Comparison of ENCODE assay signal across 37 cellular contexts in the genomic region with DNA sequence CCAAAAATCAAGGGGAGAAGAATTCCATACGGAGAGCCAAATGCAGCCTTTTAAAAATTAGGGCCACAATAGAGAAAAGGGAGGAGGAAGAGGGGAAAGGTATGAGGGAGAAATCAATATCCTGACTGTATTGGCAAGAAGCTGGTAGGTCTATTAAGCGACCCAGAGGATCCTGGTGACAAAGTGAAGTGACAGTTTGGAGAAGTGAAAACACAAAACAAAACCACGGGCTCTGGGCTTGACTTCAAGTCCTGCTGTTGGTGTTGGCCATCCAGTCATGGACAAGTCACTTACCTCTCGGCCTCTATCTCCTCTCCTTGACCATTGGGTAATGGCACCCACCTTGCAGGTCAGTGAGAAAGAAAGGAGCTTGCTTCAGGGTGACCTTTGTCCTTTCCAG. TPM values are rescaled to one million over a fixed set of nuclear protein-coding genes. Genes with fewer than 3 reads are reported as not detected.
"Had no signal": no experiment of that assay in that cellular context is flagged by ENCODE, and none has a peak within 500 bp of the region (broad histone marks: within the 10 kb centered on the region; RNA-seq: fewer than 3 reads in every experiment).

No MANE protein-coding gene starts in this region.

- FAIRE-seq: endometrium, endothelial cell of umbilical vein had no signal

- H3K27ac ChIP-seq: adrenal gland, body of pancreas, colonic mucosa, epithelial cell of prostate, esophagus squamous epithelium had no signal

- H3K4me1 ChIP-seq: adrenal gland, body of pancreas, colonic mucosa had no signal

- H3K27me3 ChIP-seq: colonic mucosa had no signal

- H3K4me3 ChIP-seq: adrenal gland, body of pancreas, colonic mucosa, esophagus squamous epithelium, gastroesophageal sphincter, heart right ventricle had no signal

- DNase-seq: activated CD4-positive, alpha-beta memory T cell treated with anti-CD3 and anti-CD28 coated beads for 36 hours; activated CD4-positive, alpha-beta T cell treated with anti-CD3 and anti-CD28 coated beads for 36 hours; activated CD4-positive, alpha-beta T cell treated with anti-CD3 and anti-CD28 coated beads, Interleukin-2, amount 10 ng/mL, durations not matched to agents 24 days and 14 days; activated CD4-positive, CD25-positive, alpha-beta regulatory T cell; activated CD4-positive, CD25-positive, alpha-beta regulatory T cell treated with anti-CD3 and anti-CD28 coated beads, Interleukin-2, amount 50 U/mL, for 72 hours; activated CD8-positive, alpha-beta memory T cell treated with anti-CD3 and anti-CD28 coated beads, Interleukin-2, amount 10 ng/mL, durations not matched to agents 7 days and 5 days; activated CD8-positive, alpha-beta memory T cell treated with anti-CD3 and anti-CD28 coated beads, Interleukin-2, amount 50 U/mL, for 4 hours; activated CD8-positive, alpha-beta T cell treated with anti-CD3 and anti-CD28 coated beads, Interleukin-2, amount 10 ng/mL, durations not matched to agents 7 days and 5 days; activated naive CD4-positive, alpha-beta T cell treated with anti-CD3 and anti-CD28 coated beads for 36 hours; activated naive CD8-positive, alpha-beta T cell treated with anti-CD3 and anti-CD28 coated beads for 36 hours; activated naive CD8-positive, alpha-beta T cell treated with anti-CD3 and anti-CD28 coated beads, Interleukin-2, amount 50 U/mL, for 24 hours; activated T-cell treated with anti-CD3 and anti-CD28 coated beads, Interleukin-2, amount 50 U/mL, for 1 hour; activated T-cell treated with anti-CD3 and anti-CD28 coated beads, Interleukin-2, amount 50 U/mL, for 48 hours; adrenal gland; amygdala; aorta; body of pancreas; central memory CD4-positive, alpha-beta T cell; cerebellar nuclear complex; colonic mucosa; effector CD8-positive, alpha-beta T cell; esophagus squamous epithelium; foreskin melanocyte; heart right ventricle; T-helper 17 cell; T1000 had no signal

- H3K9me3 ChIP-seq: adrenal gland, body of pancreas, colonic mucosa, esophagus squamous epithelium, gastroesophageal sphincter, heart right ventricle had no signal

- ATAC-seq: activated CD4-positive, alpha-beta T cell treated with anti-CD3 and anti-CD28 coated beads for 36 hours; activated CD8-positive, alpha-beta memory T cell treated with anti-CD3 and anti-CD28 coated beads, Interleukin-2, amount 10 ng/mL, durations not matched to agents 7 days and 5 days; activated CD8-positive, alpha-beta T cell treated with anti-CD3 and anti-CD28 coated beads, Interleukin-2, amount 10 ng/mL, durations not matched to agents 7 days and 5 days; activated naive CD8-positive, alpha-beta T cell treated with anti-CD3 and anti-CD28 coated beads, Interleukin-2, amount 50 U/mL, for 24 hours; body of pancreas; gastroesophageal sphincter; T-helper 17 cell had no signal

- H3K36me3 ChIP-seq: adrenal gland, colonic mucosa, esophagus squamous epithelium, gastroesophageal sphincter, heart right ventricle had no signal

RNA-seq across cellular contexts. Expression of gene KCNA5, which starts 47.0 kb away (rescaled TPM):
- total RNA-seq: activated CD4-positive, alpha-beta memory T cell treated with anti-CD3 and anti-CD28 coated beads for 36 hours; activated CD4-positive, alpha-beta T cell treated with anti-CD3 and anti-CD28 coated beads for 36 hours; activated CD4-positive, alpha-beta T cell treated with anti-CD3 and anti-CD28 coated beads, Interleukin-2, amount 10 ng/mL, durations not matched to agents 24 days and 14 days; activated CD8-positive, alpha-beta memory T cell treated with anti-CD3 and anti-CD28 coated beads for 36 hours; activated CD8-positive, alpha-beta memory T cell treated with anti-CD3 and anti-CD28 coated beads, Interleukin-2, amount 10 ng/mL, durations not matched to agents 7 days and 5 days; activated CD8-positive, alpha-beta T cell treated with anti-CD3 and anti-CD28 coated beads, Interleukin-2, amount 10 ng/mL, durations not matched to agents 7 days and 5 days; activated naive CD4-positive, alpha-beta T cell treated with anti-CD3 and anti-CD28 coated beads for 36 hours; activated naive CD8-positive, alpha-beta T cell treated with anti-CD3 and anti-CD28 coated beads for 36 hours; activated T-helper 1 cell treated with anti-CD3 and anti-CD28 coated beads, Interleukin-12 subunit alpha, Interleukin-12 subunit beta, Interleukin-2, Interleukin-4 antibody, amounts not matched to agents 30 ng/mL and 10 ng/mL and 1 ng/mL, durations not matched to agents 14 hours and 24 hours and 36 hours; activated T-helper 2 cell treated with anti-CD3 and anti-CD28 coated beads, Interferon-gamma antibody, Interleukin-2, Interleukin-4, amounts not matched to agents 10 μg/mL and 5 μg/mL and 100 μg/mL, durations not matched to agents 14 hours and 24 hours and 36 hours; dermis microvascular lymphatic vessel endothelial cell; endothelial cell of umbilical vein; fibroblast of lung; fibroblast of villous mesenchyme; glomerular endothelial cell; T-helper 17 cell had no signal
- polyA plus RNA-seq: endothelial cell of umbilical vein, fibroblast of lung had no signal
